In genomic region chr6:160791459-160791858, GRCh38 we compare ENCODE assay signal across 10 cellular contexts.
A peak's percentile ranks its signal among the peaks of the same experiment; 100 is the strongest.
DNase-seq lines count a peak whose midpoint lies in the region; ATAC-seq, FAIRE-seq and TF ChIP-seq lines count a peak whose summit lies in the region.
"Had no signal": no experiment of that assay in that cellular context is flagged by ENCODE, and none has a peak within 500 bp of the region (broad histone marks: within the 10 kb centered on the region; RNA-seq: fewer than 3 reads in every experiment).

No MANE protein-coding gene starts in this region.

- no peaks in the 10 kb centered on the region for H3F3A ChIP-seq in PC-9 (ENCODE audit: insufficient read depth, low read depth)

- TF ChIP-seq POLR2A in GM12892 (IDR thresholded peaks at IDR 0.05; ENCODE audit: low read depth, low read length) (no peak), upper lobe of left lung (IDR thresholded peaks at IDR 0.05) (no peak)

- H3K79me2 ChIP-seq in PC-9 (ENCODE audit: low read depth), result no peaks in the 10 kb centered on the region

- H3K36me3 ChIP-seq in PC-9 (ENCODE audit: low read depth) (no peaks in the 10 kb centered on the region), upper lobe of left lung (no peaks in the 10 kb centered on the region)

- FAIRE-seq in GM12892 (lab: Jason Lieb, UNC) (peak; percentile 91), HTR-8/SVneo (lab: Jason Lieb, UNC) (no peak)

- no peaks in the 10 kb centered on the region for H4K20me1 ChIP-seq in PC-9 (ENCODE audit: insufficient read depth)

- no peak for TF ChIP-seq CTCF in PC-9 (conservative IDR thresholded peaks at IDR 0.05)
- no peak for TF ChIP-seq CTCF in GM20000 (IDR thresholded peaks at IDR 0.05; ENCODE audit: extremely low read depth, missing control alignments)
- TF ChIP-seq CTCF in upper lobe of left lung (IDR thresholded peaks at IDR 0.05), result no peak

- ATAC-seq in GM19397 (IDR thresholded peaks at IDR 0.05; ENCODE audit: unreplicated experiment), result peak; percentile 74
- ATAC-seq in HG02884 (IDR thresholded peaks at IDR 0.05; ENCODE audit: unreplicated experiment), result peak; percentile 40
- no peak for ATAC-seq in upper lobe of left lung (ENCODE audit: low FRiP score in 2 of 2)

- BruUV-seq in PC-9 (replicated peaks; lab: Mats Ljungman, UMichigan), result TSS peak; percentile 33

- H3K4me1 ChIP-seq in PC-9 (replicated peaks; ENCODE audit: insufficient read depth) (peaks cover 23% of the 10 kb centered on the region), upper lobe of left lung (no peaks in the 10 kb centered on the region)

- H3K27ac ChIP-seq in PC-9 (peak overlapping the region; percentile 73), upper lobe of left lung (no peak overlapping the region)

- H3K9me3 ChIP-seq in PC-9 (ENCODE audit: insufficient read depth, low read depth) (no peaks in the 10 kb centered on the region; the same call in 1 of the 2 replicates), upper lobe of left lung (no peaks in the 10 kb centered on the region)

- intact Hi-C loops in PC-9 (cut with micrococcal nuclease; ENCODE audit: unreplicated experiment), result no loop called here

- H3K9me2 ChIP-seq in PC-9 (ENCODE audit: insufficient read depth), result no peaks in the 10 kb centered on the region

- DNase-seq in GM12892 (ENCODE audit: insufficient read length), result no peak
- peak in 1 of 2 experiments; percentile 2 for DNase-seq in PC-9
- no peak for DNase-seq in activated gamma-delta T cell (lab: John Stamatoyannopoulos, UW)
- no peak for DNase-seq in HTR-8/SVneo (ENCODE audit: insufficient read length, low spot score)
- no peak for DNase-seq in GM20000 (ENCODE audit: low spot score)
- no peak for DNase-seq in upper lobe of left lung
- DNase-seq: activated naive CD4-positive, alpha-beta T cell treated with anti-CD3 and anti-CD28 coated beads, Interleukin-2, amount 10 ng/mL, durations not matched to agents 7 days and 5 days; substantia nigra had no signal

- no peak for TF ChIP-seq EP300 in upper lobe of left lung (IDR thresholded peaks at IDR 0.05)

- peak overlapping the region; percentile 31; the same call in 1 of the 2 replicates for H3K4me2 ChIP-seq in PC-9

- H3K27me3 ChIP-seq in PC-9 (ENCODE audit: insufficient read depth, low read depth) (no peaks in the 10 kb centered on the region), upper lobe of left lung (no peaks in the 10 kb centered on the region)

- no peak overlapping the region for H2AFZ ChIP-seq in PC-9

- POLR2A ChIA-PET in PC-9 (lab: Charles Lee; ENCODE audit: unreplicated experiment), result no interaction called here

- WGBS in upper lobe of left lung, 2 donors, result 74 to 85% methylated on average over 6 of the region's 6 CpGs

- CTCF ChIA-PET in PC-9 (lab: Charles Lee), result interaction anchor here (0.7 kb wide), 1 partner anchor 37 kb away, joined by 3 read pairs; no protein-coding TSS in a partner anchor

- H3K4me3 ChIP-seq in PC-9 (no peak overlapping the region), upper lobe of left lung (no peak overlapping the region)

Comparison
In these comparisons a context has a peak if more than half of its experiments do, and no peak if none do; other contexts are left out.
1. ATAC-seq: peak in GM19397 (single experiment) and HG02884 (single experiment); none in upper lobe of left lung (0 of 2).